Comparison of ENCODE assay signal across 32 cellular contexts in the genomic region with DNA sequence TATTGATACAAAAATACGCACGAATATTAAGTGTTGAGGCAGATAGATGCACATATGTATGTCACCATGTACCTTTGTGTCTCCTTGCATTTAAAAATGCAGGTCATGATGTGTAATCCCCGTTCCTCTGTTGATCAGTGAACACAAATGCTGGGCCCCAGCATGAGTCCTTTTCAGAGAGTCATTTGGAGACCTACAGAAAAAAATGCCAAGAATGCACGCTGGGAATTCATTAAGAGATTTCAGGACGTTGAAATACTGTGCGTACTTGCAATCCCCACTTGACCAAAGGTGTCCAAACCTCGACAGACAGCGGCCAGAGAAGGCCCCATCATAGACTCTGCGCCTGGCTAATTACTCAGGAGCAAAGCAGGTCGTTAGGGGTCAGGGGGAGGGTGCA.
"Had no signal": no experiment of that assay in that cellular context is flagged by ENCODE, and none has a peak within 500 bp of the region (broad histone marks: within the 10 kb centered on the region; RNA-seq: fewer than 3 reads in every experiment).

No MANE protein-coding gene starts in this region.

- H3K36me3 ChIP-seq: ascending aorta, brain microvascular endothelial cell, left lung, neutrophil, transverse colon, uterus, WERI-Rb-1 had no signal

- DNase-seq: activated CD4-positive, alpha-beta memory T cell treated with anti-CD3 and anti-CD28 coated beads for 36 hours; activated CD4-positive, alpha-beta T cell treated with anti-CD3 and anti-CD28 coated beads, Interleukin-2, amount 10 ng/mL, durations not matched to agents 24 days and 14 days; activated CD4-positive, CD25-positive, alpha-beta regulatory T cell treated with anti-CD3 and anti-CD28 coated beads, Interleukin-2, amount 50 U/mL, for 72 hours; activated CD8-positive, alpha-beta memory T cell treated with anti-CD3 and anti-CD28 coated beads, Interleukin-2, amount 50 U/mL, for 4 hours; activated effector memory CD4-positive, alpha-beta T cell treated with anti-CD3 and anti-CD28 coated beads, Interleukin-2, amount 50 U/mL, for 16 hours; activated naive CD4-positive, alpha-beta T cell treated with anti-CD3 and anti-CD28 coated beads, Interleukin-2, amount 10 ng/mL, durations not matched to agents 7 days and 5 days; activated naive CD8-positive, alpha-beta T cell treated with anti-CD3 and anti-CD28 coated beads, Interleukin-2, amount 10 ng/mL, durations not matched to agents 7 days and 5 days; activated T-cell treated with anti-CD3 and anti-CD28 coated beads, Interleukin-2, amount 50 U/mL, for 1 hour; brain microvascular endothelial cell; endodermal cell; foreskin fibroblast; head of caudate nucleus; hippocampal formation; left lung; mucosa of descending colon; stimulated activated CD4-positive, alpha-beta T cell treated with anti-CD3 and anti-CD28 coated beads, Interleukin-12 subunit alpha, Interleukin-12 subunit beta, amount 100 ng/mL, for 4 hours; stimulated activated CD4-positive, alpha-beta T cell treated with anti-CD3 and anti-CD28 coated beads, Interleukin-4, amount 100 ng/mL, for 1 hour; stimulated activated naive CD8-positive, alpha-beta T cell treated with anti-CD3 and anti-CD28 coated beads, Interleukin-15, Interleukin-2, amounts not matched to agents 100 U/mL and 50 U/mL, for 24 hours; T-helper 17 cell; T1000; testis; transverse colon; uterus; WERI-Rb-1 had no signal

- H3K4me1 Mint-ChIP-seq: activated naive CD4-positive, alpha-beta T cell treated with anti-CD3 and anti-CD28 coated beads, Interleukin-2, amount 10 ng/mL, durations not matched to agents 7 days and 5 days had no signal

- ATAC-seq: esophagus mucosa; left lung; mucosa of descending colon; natural killer cell treated with Interleukin-12 subunit alpha and Interleukin-12 subunit beta and Interleukin-15 and Interleukin-18, amount 100 ng/mL, for 72 hours; sciatic nerve; stimulated activated naive CD8-positive, alpha-beta T cell treated with anti-CD3 and anti-CD28 coated beads, Interleukin-15, Interleukin-2, amounts not matched to agents 100 U/mL and 50 U/mL, for 24 hours; T-helper 17 cell had no signal

- H3K4me3 ChIP-seq: ascending aorta, left lung, lung, mucosa of descending colon, skin epidermis, testis, transverse colon, uterus had no signal

- H3K27me3 ChIP-seq: ascending aorta, brain microvascular endothelial cell, left lung, neutrophil, testis, transverse colon, uterus had no signal

- H3K9me3 Mint-ChIP-seq: activated CD4-positive, alpha-beta memory T cell treated with anti-CD3 and anti-CD28 coated beads for 36 hours; activated CD4-positive, alpha-beta T cell treated with anti-CD3 and anti-CD28 coated beads, Interleukin-2, amount 10 ng/mL, durations not matched to agents 24 days and 14 days; activated naive CD4-positive, alpha-beta T cell treated with anti-CD3 and anti-CD28 coated beads, Interleukin-2, amount 10 ng/mL, durations not matched to agents 7 days and 5 days; activated T-helper 1 cell treated with anti-CD3 and anti-CD28 coated beads, Interleukin-12 subunit alpha, Interleukin-12 subunit beta, Interleukin-2, Interleukin-4 antibody, amounts not matched to agents 30 ng/mL and 10 ng/mL and 1 ng/mL, durations not matched to agents 14 hours and 24 hours and 36 hours; endodermal cell; natural killer cell treated with Interleukin-12 subunit alpha and Interleukin-12 subunit beta and Interleukin-15 and Interleukin-18, amount 100 ng/mL, for 72 hours had no signal

- H3K9me3 ChIP-seq: ascending aorta, left lung, mucosa of descending colon, neutrophil, testis, transverse colon, uterus had no signal

- H3K4me1 ChIP-seq: ascending aorta, left lung, testis, transverse colon, uterus had no signal

- H3K27me3 Mint-ChIP-seq: activated CD4-positive, alpha-beta memory T cell treated with anti-CD3 and anti-CD28 coated beads for 36 hours; T-helper 17 cell had no signal

- H3K4me3 Mint-ChIP-seq: activated CD4-positive, alpha-beta memory T cell treated with anti-CD3 and anti-CD28 coated beads for 36 hours; activated CD4-positive, alpha-beta T cell treated with anti-CD3 and anti-CD28 coated beads, Interleukin-2, amount 10 ng/mL, durations not matched to agents 24 days and 14 days; activated naive CD4-positive, alpha-beta T cell treated with anti-CD3 and anti-CD28 coated beads, Interleukin-2, amount 10 ng/mL, durations not matched to agents 7 days and 5 days; activated naive CD8-positive, alpha-beta T cell treated with anti-CD3 and anti-CD28 coated beads, Interleukin-2, amount 10 ng/mL, durations not matched to agents 7 days and 5 days; activated T-helper 1 cell treated with anti-CD3 and anti-CD28 coated beads, Interleukin-12 subunit alpha, Interleukin-12 subunit beta, Interleukin-2, Interleukin-4 antibody, amounts not matched to agents 30 ng/mL and 10 ng/mL and 1 ng/mL, durations not matched to agents 14 hours and 24 hours and 36 hours; endodermal cell; natural killer cell treated with Interleukin-12 subunit alpha and Interleukin-12 subunit beta and Interleukin-15 and Interleukin-18, amount 100 ng/mL, for 72 hours; T-helper 17 cell had no signal

- H3K36me3 Mint-ChIP-seq: activated CD4-positive, alpha-beta memory T cell treated with anti-CD3 and anti-CD28 coated beads for 36 hours; activated naive CD4-positive, alpha-beta T cell treated with anti-CD3 and anti-CD28 coated beads, Interleukin-2, amount 10 ng/mL, durations not matched to agents 7 days and 5 days; natural killer cell treated with Interleukin-12 subunit alpha and Interleukin-12 subunit beta and Interleukin-15 and Interleukin-18, amount 100 ng/mL, for 72 hours had no signal

- H3K27ac ChIP-seq: ascending aorta, brain microvascular endothelial cell, left lung, neutrophil, skin epidermis, testis, transverse colon, uterus, WERI-Rb-1 had no signal

- H3K27ac Mint-ChIP-seq: activated CD4-positive, alpha-beta memory T cell treated with anti-CD3 and anti-CD28 coated beads for 36 hours; activated CD4-positive, alpha-beta T cell treated with anti-CD3 and anti-CD28 coated beads, Interleukin-2, amount 10 ng/mL, durations not matched to agents 24 days and 14 days; activated naive CD4-positive, alpha-beta T cell treated with anti-CD3 and anti-CD28 coated beads, Interleukin-2, amount 10 ng/mL, durations not matched to agents 7 days and 5 days; activated naive CD8-positive, alpha-beta T cell treated with anti-CD3 and anti-CD28 coated beads, Interleukin-2, amount 10 ng/mL, durations not matched to agents 7 days and 5 days; activated T-helper 1 cell treated with anti-CD3 and anti-CD28 coated beads, Interleukin-12 subunit alpha, Interleukin-12 subunit beta, Interleukin-2, Interleukin-4 antibody, amounts not matched to agents 30 ng/mL and 10 ng/mL and 1 ng/mL, durations not matched to agents 14 hours and 24 hours and 36 hours; endodermal cell; natural killer cell treated with Interleukin-12 subunit alpha and Interleukin-12 subunit beta and Interleukin-15 and Interleukin-18, amount 100 ng/mL, for 72 hours; T-helper 17 cell had no signal
